In the genomic region with DNA sequence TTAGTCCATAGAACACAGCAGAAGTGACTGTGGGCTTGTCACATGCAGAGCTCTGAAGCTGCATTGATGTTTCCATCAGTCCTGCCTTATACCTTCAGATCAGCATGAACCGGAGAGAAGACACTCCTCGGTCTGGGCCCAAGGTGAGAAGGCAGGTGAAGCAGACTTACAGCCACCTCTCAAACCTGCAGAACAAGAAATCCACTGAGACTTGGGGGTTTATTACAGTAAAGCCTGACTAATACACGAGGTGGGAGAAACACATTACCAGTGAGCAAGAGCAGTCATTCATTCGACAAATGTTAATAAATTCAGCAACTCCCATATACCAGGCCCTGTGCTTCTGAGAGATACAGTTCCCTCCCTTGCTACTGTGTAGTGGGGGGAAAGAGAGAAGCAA, we compare ENCODE assay signal across 15 cellular contexts.
DNase-seq lines count a peak whose midpoint lies in the region; ATAC-seq and TF ChIP-seq lines count a peak whose summit lies in the region.
"Had no signal": no experiment of that assay in that cellular context is flagged by ENCODE, and none has a peak within 500 bp of the region (broad histone marks: within the 10 kb centered on the region; RNA-seq: fewer than 3 reads in every experiment).

No MANE protein-coding gene starts in this region.

- H3K36me3 ChIP-seq in KOPT-K1 (ENCODE audit: insufficient read depth, low read length): peaks cover 22% of the 10 kb centered on the region
- H3K36me3 ChIP-seq: BE2C, HAP-1 had no signal

- H3K4me3 ChIP-seq in epithelial cell of esophagus (ENCODE audit: low read length): no peak overlapping the region
- H3K4me3 ChIP-seq: HAP-1 had no signal

- no peak for ATAC-seq in activated CD8-positive, alpha-beta T cell treated with anti-CD3 and anti-CD28 coated beads, Interleukin-2, amount 10 ng/mL, durations not matched to agents 7 days and 5 days
- ATAC-seq in HG03571 (IDR thresholded peaks at IDR 0.05; ENCODE audit: unreplicated experiment): no peak
- ATAC-seq: HepG2 had no signal

- DNase-seq in epithelial cell of esophagus (ENCODE audit: low read depth) (peak; percentile 58), mesothelial cell of epicardium (ENCODE audit: low spot score in 2 of 2, unreplicated experiment in 2 of 2) (no peak), amygdala (lab: John Stamatoyannopoulos, UW) (no peak), DMS 273 treated with DMSO at 0.1 percent for 48 hours (lab: John Stamatoyannopoulos, UW) (no peak)
- no peak for DNase-seq in activated CD8-positive, alpha-beta T cell treated with anti-CD3 and anti-CD28 coated beads, Interleukin-2, amount 10 ng/mL, durations not matched to agents 7 days and 5 days
- DNase-seq: ACHN; BE2C; C1 segment of cervical spinal cord; CD4-positive, CD25-positive, alpha-beta regulatory T cell; CD8-positive, alpha-beta memory T cell had no signal

- H3K36me3 Mint-ChIP-seq in mesothelial cell of epicardium: peaks cover 36% of the 10 kb centered on the region
- H3K36me3 Mint-ChIP-seq in activated CD8-positive, alpha-beta T cell treated with anti-CD3 and anti-CD28 coated beads, Interleukin-2, amount 10 ng/mL, durations not matched to agents 7 days and 5 days (ENCODE audit: low read depth): peaks cover 13% of the 10 kb centered on the region

- no peaks in the 10 kb centered on the region for H3K27me3 Mint-ChIP-seq in mesothelial cell of epicardium (ENCODE audit: low read depth)
- no peaks in the 10 kb centered on the region for H3K27me3 Mint-ChIP-seq in activated CD8-positive, alpha-beta T cell treated with anti-CD3 and anti-CD28 coated beads, Interleukin-2, amount 10 ng/mL, durations not matched to agents 7 days and 5 days (ENCODE audit: low read depth)
- H3K27me3 Mint-ChIP-seq: CD4-positive, CD25-positive, alpha-beta regulatory T cell; CD8-positive, alpha-beta memory T cell; IgD-negative memory B cell had no signal

- H3K9me3 Mint-ChIP-seq in mesothelial cell of epicardium: peaks cover 17% of the 10 kb centered on the region
- no peaks in the 10 kb centered on the region for H3K9me3 Mint-ChIP-seq in activated CD8-positive, alpha-beta T cell treated with anti-CD3 and anti-CD28 coated beads, Interleukin-2, amount 10 ng/mL, durations not matched to agents 7 days and 5 days (ENCODE audit: insufficient read depth)

- H3K4me3 Mint-ChIP-seq in mesothelial cell of epicardium: no peak overlapping the region
- no peak overlapping the region for H3K4me3 Mint-ChIP-seq in activated CD8-positive, alpha-beta T cell treated with anti-CD3 and anti-CD28 coated beads, Interleukin-2, amount 10 ng/mL, durations not matched to agents 7 days and 5 days
- H3K4me3 Mint-ChIP-seq: CD4-positive, CD25-positive, alpha-beta regulatory T cell; IgD-negative memory B cell had no signal

- peak overlapping the region; percentile 14 for H3K27ac Mint-ChIP-seq in mesothelial cell of epicardium
- H3K27ac Mint-ChIP-seq in activated CD8-positive, alpha-beta T cell treated with anti-CD3 and anti-CD28 coated beads, Interleukin-2, amount 10 ng/mL, durations not matched to agents 7 days and 5 days: no peak overlapping the region
- H3K27ac Mint-ChIP-seq: CD4-positive, CD25-positive, alpha-beta regulatory T cell; CD8-positive, alpha-beta memory T cell had no signal

- H3K4me1 Mint-ChIP-seq in mesothelial cell of epicardium: peaks cover 25% of the 10 kb centered on the region
- no peaks in the 10 kb centered on the region for H3K4me1 Mint-ChIP-seq in activated CD8-positive, alpha-beta T cell treated with anti-CD3 and anti-CD28 coated beads, Interleukin-2, amount 10 ng/mL, durations not matched to agents 7 days and 5 days (ENCODE audit: low read depth)
- H3K4me1 Mint-ChIP-seq: IgD-negative memory B cell had no signal

- H3K9me3 ChIP-seq in KOPT-K1 (ENCODE audit: insufficient read depth, low read length, poor library complexity, severe bottlenecking): no peaks in the 10 kb centered on the region
- H3K9me3 ChIP-seq: BE2C, HAP-1 had no signal

- CTCF ChIA-PET in activated CD8-positive, alpha-beta T cell treated with anti-CD3 and anti-CD28 coated beads, Interleukin-2, amount 10 ng/mL, durations not matched to agents 7 days and 5 days (lab: Charles Lee): no interaction called here

- TF ChIP-seq CTCF in epithelial cell of esophagus (IDR thresholded peaks at IDR 0.05; ENCODE audit: insufficient read depth, low read depth, low read length, missing control alignments): no peak
- TF ChIP-seq CTCF in mesothelial cell of epicardium (IDR thresholded peaks at IDR 0.05; ENCODE audit: unreplicated experiment): no peak

- H3K27ac ChIP-seq in KOPT-K1 (ENCODE audit: low read depth, low read length, poor library complexity, severe bottlenecking): peak overlapping the region; percentile 57

- POLR2A ChIA-PET in activated CD8-positive, alpha-beta T cell treated with anti-CD3 and anti-CD28 coated beads, Interleukin-2, amount 10 ng/mL, durations not matched to agents 7 days and 5 days (lab: Charles Lee): no interaction called here
